Comparison of ENCODE assay signal across 16 cellular contexts in genomic region chr13:51978836-51979556, GRCh38. TPM values are rescaled to one million over a fixed set of nuclear protein-coding genes. Genes with fewer than 3 reads are reported as not detected.
A peak's percentile ranks its signal among the peaks of the same experiment; 100 is the strongest.
DNase-seq lines count a peak whose midpoint lies in the region; ATAC-seq and TF ChIP-seq lines count a peak whose summit lies in the region.
"Had no signal": no experiment of that assay in that cellular context is flagged by ENCODE, and none has a peak within 500 bp of the region (broad histone marks: within the 10 kb centered on the region; RNA-seq: fewer than 3 reads in every experiment).

No MANE protein-coding gene starts in this region.

- no peaks in the 10 kb centered on the region for H3K27me3 Mint-ChIP-seq in WTC11 (ENCODE audit: low read depth)
- H3K27me3 Mint-ChIP-seq in nephron progenitor cell (ENCODE audit: low read depth, poor library complexity): peaks cover under 1% of the 10 kb centered on the region

- DNase-seq in HuH-7 (ENCODE audit: low spot score) (peak; percentile 58), WTC11 (ENCODE audit: low spot score) (no peak), lower lobe of right lung (no peak), NCI-H345 (lab: John Stamatoyannopoulos, UW) (no peak), nephron progenitor cell (no peak), NCI-H1694 treated with DMSO at 0.1 percent for 48 hours (lab: John Stamatoyannopoulos, UW) (no peak)
- DNase-seq: activated CD4-positive, alpha-beta T cell treated with anti-CD3 and anti-CD28 coated beads, Interleukin-2, amount 50 U/mL, for 48 hours; cerebellar nuclear complex; foreskin fibroblast; GDM1; MG63; NCI-H2081; NCI-H69; SK-N-SH had no signal

- ATAC-seq in WTC11 (no peak; the same call in 1 of the 2 replicates), lower lobe of right lung (peak; percentile 32 to 68)

- POLR2A ChIA-PET in WTC11 (lab: Charles Lee): interaction anchor here (0.5 kb wide), 1 partner anchor 13 kb away, joined by 3 read pairs; no protein-coding TSS in a partner anchor

- H3K4me1 Mint-ChIP-seq in WTC11 (peaks cover 12% of the 10 kb centered on the region), nephron progenitor cell (no peaks in the 10 kb centered on the region)
- H3K4me1 Mint-ChIP-seq: neural crest cell had no signal

- H3K27me3 ChIP-seq in lower lobe of right lung (ENCODE audit: low read depth): no peaks in the 10 kb centered on the region
- H3K27me3 ChIP-seq: MG63 had no signal

- H3K4me1 ChIP-seq in lower lobe of right lung: no peaks in the 10 kb centered on the region

- no peak for TF ChIP-seq CTCF in WTC11 (IDR thresholded peaks at IDR 0.05)
- TF ChIP-seq CTCF in lower lobe of right lung (IDR thresholded peaks at IDR 0.05): no peak
- no peak for TF ChIP-seq CTCF in nephron progenitor cell (IDR thresholded peaks at IDR 0.05)

- H3K36me3 Mint-ChIP-seq in WTC11: peaks cover under 1% of the 10 kb centered on the region; the same call in 1 of the 2 replicates
- no peaks in the 10 kb centered on the region for H3K36me3 Mint-ChIP-seq in nephron progenitor cell (ENCODE audit: low read depth)

- H3K4me3 ChIP-seq in lower lobe of right lung: no peak overlapping the region
- H3K4me3 ChIP-seq: MG63 had no signal

- H3K4me3 Mint-ChIP-seq in WTC11 (no peak overlapping the region), nephron progenitor cell (no peak overlapping the region)
- H3K4me3 Mint-ChIP-seq: activated T-helper 1 cell treated with anti-CD3 and anti-CD28 coated beads, Interleukin-12 subunit alpha, Interleukin-12 subunit beta, Interleukin-2, Interleukin-4 antibody, amounts not matched to agents 30 ng/mL and 10 ng/mL and 1 ng/mL, durations not matched to agents 14 hours and 24 hours and 36 hours; neural crest cell had no signal

- H3K27ac ChIP-seq in lower lobe of right lung: no peak overlapping the region

- H3K9me3 Mint-ChIP-seq in WTC11 (peaks cover 5% of the 10 kb centered on the region), nephron progenitor cell (peaks cover 9% of the 10 kb centered on the region)
- H3K9me3 Mint-ChIP-seq: activated T-helper 1 cell treated with anti-CD3 and anti-CD28 coated beads, Interleukin-12 subunit alpha, Interleukin-12 subunit beta, Interleukin-2, Interleukin-4 antibody, amounts not matched to agents 30 ng/mL and 10 ng/mL and 1 ng/mL, durations not matched to agents 14 hours and 24 hours and 36 hours; neural crest cell had no signal

- intact Hi-C loops in lower lobe of right lung (cut with DNase I): no loop called here

- H3K9me3 ChIP-seq in lower lobe of right lung: no peaks in the 10 kb centered on the region
- H3K9me3 ChIP-seq: MG63, SK-N-SH had no signal

- H3K36me3 ChIP-seq in lower lobe of right lung: no peaks in the 10 kb centered on the region
- H3K36me3 ChIP-seq: MG63 had no signal

- CTCF ChIA-PET in WTC11 (lab: Charles Lee): no interaction called here

- H3K27ac Mint-ChIP-seq in WTC11 (no peak overlapping the region), nephron progenitor cell (no peak overlapping the region)
- H3K27ac Mint-ChIP-seq: activated T-helper 1 cell treated with anti-CD3 and anti-CD28 coated beads, Interleukin-12 subunit alpha, Interleukin-12 subunit beta, Interleukin-2, Interleukin-4 antibody, amounts not matched to agents 30 ng/mL and 10 ng/mL and 1 ng/mL, durations not matched to agents 14 hours and 24 hours and 36 hours had no signal

TF ChIP-seq in WTC11, 78 proteins besides CTCF, POLR2A, EP300 and RAD21:
- TF ChIP-seq PRRX2 (CRISPR knock-in tag; IDR thresholded peaks at IDR 0.05) (no peak), IRF1 (CRISPR knock-in tag; IDR thresholded peaks at IDR 0.05) (no peak), NR1H2 (CRISPR knock-in tag; IDR thresholded peaks at IDR 0.05) (no peak), NFYB (CRISPR knock-in tag; conservative IDR thresholded peaks at IDR 0.05; ENCODE audit: low read depth) (no peak), MYBL2 (CRISPR knock-in tag; IDR thresholded peaks at IDR 0.05) (no peak), SOX15 (CRISPR knock-in tag; IDR thresholded peaks at IDR 0.05) (no peak), GABPB1 (CRISPR knock-in tag; IDR thresholded peaks at IDR 0.05) (peak; percentile 60), SP1 (CRISPR knock-in tag; conservative IDR thresholded peaks at IDR 0.05) (no peak), USF1 (CRISPR knock-in tag; IDR thresholded peaks at IDR 0.05) (peak; percentile 60), ATF6 (CRISPR knock-in tag; IDR thresholded peaks at IDR 0.05) (no peak), SMAD3 (CRISPR knock-in tag; IDR thresholded peaks at IDR 0.05; ENCODE audit: borderline replicate concordance) (no peak), CREB1 (CRISPR knock-in tag; IDR thresholded peaks at IDR 0.05) (no peak), ZNF317 (CRISPR knock-in tag; IDR thresholded peaks at IDR 0.05; ENCODE audit: borderline replicate concordance, low read depth) (no peak), MAX (CRISPR knock-in tag; IDR thresholded peaks at IDR 0.05) (no peak), NR2C2 (CRISPR knock-in tag; IDR thresholded peaks at IDR 0.05) (no peak)
- TF ChIP-seq, protein P1, sequence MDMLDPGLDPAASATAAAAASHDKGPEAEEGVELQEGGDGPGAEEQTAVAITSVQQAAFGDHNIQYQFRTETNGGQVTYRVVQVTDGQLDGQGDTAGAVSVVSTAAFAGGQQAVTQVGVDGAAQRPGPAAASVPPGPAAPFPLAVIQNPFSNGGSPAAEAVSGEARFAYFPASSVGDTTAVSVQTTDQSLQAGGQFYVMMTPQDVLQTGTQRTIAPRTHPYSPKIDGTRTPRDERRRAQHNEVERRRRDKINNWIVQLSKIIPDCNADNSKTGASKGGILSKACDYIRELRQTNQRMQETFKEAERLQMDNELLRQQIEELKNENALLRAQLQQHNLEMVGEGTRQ (CRISPR knock-in tag; IDR thresholded peaks at IDR 0.05): peak; percentile 41; the same call in 1 of the 2 replicates

RNA-seq across cellular contexts. Expression of gene ATP7B, which starts 32.3 kb away (rescaled TPM):
- total RNA-seq in WTC11 (2021) (10.2 to 11.8 TPM (median 11.6 TPM) in 3 replicates), lower lobe of right lung (6.3 TPM)

RNA-seq across cellular contexts. Expression of gene ALG11, which starts 33.2 kb away (rescaled TPM):
- total RNA-seq in WTC11 (2021): 35.9 to 40.6 TPM (median 38.9 TPM) in 3 replicates
- 34.5 TPM for total RNA-seq in lower lobe of right lung

RNA-seq across cellular contexts. Expression of gene UTP14C, which starts 45.5 kb away (rescaled TPM):
- total RNA-seq in WTC11 (2021) (18.5 to 20.5 TPM (median 19.2 TPM) in 3 replicates), lower lobe of right lung (18.4 TPM)
